Comparison of ENCODE assay signal across 8 cellular contexts in the genomic region with DNA sequence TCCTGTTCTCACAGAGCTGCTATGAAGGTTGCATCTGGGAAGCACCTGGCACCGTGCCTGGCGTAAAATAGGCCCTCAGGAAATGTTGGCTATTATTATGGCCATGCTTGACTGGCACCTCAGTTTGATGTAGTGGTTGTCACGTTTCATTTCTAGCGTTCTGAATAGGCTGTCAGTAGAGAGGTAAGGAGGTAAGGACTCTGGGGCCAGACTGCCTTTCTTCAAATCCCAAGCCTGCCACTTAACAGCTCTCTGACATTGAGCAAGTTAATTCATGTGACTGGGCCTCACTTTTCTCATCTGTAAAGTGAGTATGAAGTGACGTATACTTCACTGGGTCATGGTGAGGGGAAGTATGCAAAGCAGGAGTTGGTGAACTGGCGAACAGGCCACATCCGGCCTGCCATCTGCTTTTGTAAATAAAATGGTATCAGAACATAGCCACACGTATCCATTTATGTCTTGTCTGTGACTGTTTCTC.
A peak's percentile ranks its signal among the peaks of the same experiment; 100 is the strongest.
DNase-seq lines count a peak whose midpoint lies in the region; ATAC-seq and TF ChIP-seq lines count a peak whose summit lies in the region.

No MANE protein-coding gene starts in this region.

- POLR2A ChIA-PET in CD8-positive, alpha-beta memory T cell (lab: Charles Lee): no interaction called here

- H3K4me3 Mint-ChIP-seq in CD8-positive, alpha-beta memory T cell: no peak overlapping the region
- H3K4me3 Mint-ChIP-seq in mesothelial cell of epicardium: no peak overlapping the region

- H3K27ac ChIP-seq in BLaER1: peak overlapping the region; percentile 60
- peak overlapping the region; percentile 51 for H3K27ac ChIP-seq in angular gyrus (ENCODE audit: low read depth, low read length)
- no peak overlapping the region for H3K27ac ChIP-seq in CD8-positive, alpha-beta memory T cell (ENCODE audit: low read depth, low read length)
- no peak overlapping the region for H3K27ac ChIP-seq in lower lobe of right lung

- H3K4me1 ChIP-seq in BLaER1: peaks cover 68% of the 10 kb centered on the region
- no peaks in the 10 kb centered on the region for H3K4me1 ChIP-seq in CD8-positive, alpha-beta memory T cell (ENCODE audit: insufficient read depth, low read length)
- no peaks in the 10 kb centered on the region for H3K4me1 ChIP-seq in lower lobe of right lung

- H3K36me3 Mint-ChIP-seq in CD8-positive, alpha-beta memory T cell: no peaks in the 10 kb centered on the region
- H3K36me3 Mint-ChIP-seq in mesothelial cell of epicardium: no peaks in the 10 kb centered on the region

- TF ChIP-seq CTCF in mesothelial cell of epicardium (IDR thresholded peaks at IDR 0.05; ENCODE audit: unreplicated experiment) (no peak), lower lobe of right lung (IDR thresholded peaks at IDR 0.05) (no peak)

- peak overlapping the region in 1 of 8 donors; percentile 23 for H3K27ac Mint-ChIP-seq in CD8-positive, alpha-beta memory T cell
- no peak overlapping the region for H3K27ac Mint-ChIP-seq in mesothelial cell of epicardium

- ATAC-seq in GM19372 (IDR thresholded peaks at IDR 0.05; ENCODE audit: low read depth, unreplicated experiment) (peak; percentile 82), HG03460 (IDR thresholded peaks at IDR 0.05; ENCODE audit: unreplicated experiment) (peak; percentile 62), HG03097 (IDR thresholded peaks at IDR 0.05; ENCODE audit: low FRiP score, unreplicated experiment) (no peak), lower lobe of right lung (no peak)

- peaks cover 17 to 32% of the 10 kb centered on the region in 2 donors for H3K27me3 Mint-ChIP-seq in CD8-positive, alpha-beta memory T cell
- H3K27me3 Mint-ChIP-seq in mesothelial cell of epicardium (ENCODE audit: low read depth): no peaks in the 10 kb centered on the region

- H3K4me3 ChIP-seq in BLaER1: no peak overlapping the region; the same call in 1 of the 2 replicates
- no peak overlapping the region for H3K4me3 ChIP-seq in CD8-positive, alpha-beta memory T cell (ENCODE audit: low read length)
- H3K4me3 ChIP-seq in lower lobe of right lung: no peak overlapping the region

- H3K36me3 ChIP-seq in BLaER1: no peaks in the 10 kb centered on the region
- H3K36me3 ChIP-seq in CD8-positive, alpha-beta memory T cell (ENCODE audit: insufficient read depth, low read length): no peaks in the 10 kb centered on the region
- no peaks in the 10 kb centered on the region for H3K36me3 ChIP-seq in lower lobe of right lung

- no peaks in the 10 kb centered on the region for H3K9me3 ChIP-seq in BLaER1
- no peaks in the 10 kb centered on the region for H3K9me3 ChIP-seq in CD8-positive, alpha-beta memory T cell (ENCODE audit: low read length)
- no peaks in the 10 kb centered on the region for H3K9me3 ChIP-seq in lower lobe of right lung

- intact Hi-C loops in lower lobe of right lung (cut with DNase I): no loop called here

- peaks cover 0 to 2% (median 0%) of the 10 kb centered on the region in 5 donors for H3K9me3 Mint-ChIP-seq in CD8-positive, alpha-beta memory T cell
- H3K9me3 Mint-ChIP-seq in mesothelial cell of epicardium: no peaks in the 10 kb centered on the region

- H3K4me2 ChIP-seq in BLaER1: peak overlapping the region; percentile 89

- no peaks in the 10 kb centered on the region for H4K20me1 ChIP-seq in BLaER1

- CTCF ChIA-PET in CD8-positive, alpha-beta memory T cell (lab: Charles Lee): no interaction called here

- H3K9ac ChIP-seq in BLaER1: peak overlapping the region; percentile 53; the same call in 1 of the 2 replicates

- no peak for DNase-seq in CD8-positive, alpha-beta memory T cell
- no peak for DNase-seq in mesothelial cell of epicardium (ENCODE audit: low spot score in 2 of 2, unreplicated experiment in 2 of 2)
- no peak for DNase-seq in lower lobe of right lung

- H3K27me3 ChIP-seq in BLaER1 (no peaks in the 10 kb centered on the region), lower lobe of right lung (ENCODE audit: low read depth) (peaks cover 8% of the 10 kb centered on the region)
- H3K27me3 ChIP-seq in CD8-positive, alpha-beta memory T cell (ENCODE audit: insufficient read depth, low read length, poor library complexity, severe bottlenecking): no peaks in the 10 kb centered on the region

- H3K4me1 Mint-ChIP-seq in CD8-positive, alpha-beta memory T cell: no peaks in the 10 kb centered on the region
- peaks cover 21% of the 10 kb centered on the region for H3K4me1 Mint-ChIP-seq in mesothelial cell of epicardium

Comparison
In these comparisons a context has a peak if more than half of its experiments do, and no peak if none do; other contexts are left out.
1. H3K27ac ChIP-seq: peak in BLaER1 (single experiment) and angular gyrus (single experiment); none in CD8-positive, alpha-beta memory T cell (single experiment) and lower lobe of right lung (single experiment).
2. ATAC-seq: peak in GM19372 (single experiment) and HG03460 (single experiment); none in HG03097 (single experiment) and lower lobe of right lung (0 of 2).